Comparison of ENCODE assay signal across 1 cellular context in the genomic region with DNA sequence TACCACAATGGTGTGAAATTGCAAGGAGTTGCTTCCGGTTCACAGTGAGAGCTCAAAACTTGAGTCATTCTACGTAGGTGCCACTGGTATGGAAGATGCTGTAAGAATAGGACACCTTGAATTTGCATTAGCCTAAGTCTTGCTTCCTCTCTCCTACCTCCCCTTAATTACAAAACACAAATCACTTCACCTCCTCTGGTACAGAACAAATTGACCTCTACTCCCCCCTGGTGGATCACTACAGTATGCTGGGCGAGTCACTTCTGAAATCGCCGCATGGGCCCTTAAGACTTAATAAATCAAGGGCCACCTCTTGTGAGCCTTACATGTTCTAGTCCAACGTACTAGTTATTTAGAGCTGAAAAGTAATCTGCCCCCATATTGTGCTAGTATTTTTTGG.
TF ChIP-seq lines count a peak whose summit lies in the region.

No MANE protein-coding gene starts in this region.

TF ChIP-seq in GM23338, 12 proteins besides CTCF, POLR2A, EP300 and RAD21 (continued from another document):
- no peak for TF ChIP-seq REST (IDR thresholded peaks at IDR 0.05; ENCODE audit: unreplicated experiment)
- no peak for TF ChIP-seq STAT1 (IDR thresholded peaks at IDR 0.05; ENCODE audit: unreplicated experiment)
- TF ChIP-seq ZNF114 (CRISPR knock-in tag; IDR thresholded peaks at IDR 0.05) = no peak
- no peak for TF ChIP-seq ZNF462 (CRISPR knock-in tag; IDR thresholded peaks at IDR 0.05)
- TF ChIP-seq ZNF331 (CRISPR knock-in tag; IDR thresholded peaks at IDR 0.05; ENCODE audit: low read depth) = no peak
- no peak for TF ChIP-seq CREB1 (CRISPR knock-in tag; IDR thresholded peaks at IDR 0.05; ENCODE audit: low read depth)
- no peak for TF ChIP-seq NANOG (IDR thresholded peaks at IDR 0.05; ENCODE audit: borderline replicate concordance)
- no peak for TF ChIP-seq EZH2 (IDR thresholded peaks at IDR 0.05; ENCODE audit: low read depth, unreplicated experiment)
